Comparison of ENCODE assay signal across 9 cellular contexts in genomic region chrX:17032351-17032750, GRCh38.
DNase-seq lines count a peak whose midpoint lies in the region; ATAC-seq, FAIRE-seq and TF ChIP-seq lines count a peak whose summit lies in the region.
"Had no signal": no experiment of that assay in that cellular context is flagged by ENCODE, and none has a peak within 500 bp of the region (broad histone marks: within the 10 kb centered on the region; RNA-seq: fewer than 3 reads in every experiment).

No MANE protein-coding gene starts in this region.

- H3K36me3 ChIP-seq in muscle layer of duodenum (ENCODE audit: control insufficient read depth in 1 of 2, insufficient read depth in 2 of 2, low read length in 2 of 2) (no peaks in the 10 kb centered on the region), kidney (ENCODE audit: control insufficient read depth in 1 of 2, insufficient read depth in 2 of 2, low read length in 2 of 2) (peaks cover 0 to 12% of the 10 kb centered on the region in 2 donors)

- H3K9me3 Mint-ChIP-seq in stimulated activated memory B cell treated with anti-CD40 and anti-IgM and Interleukin-4, amounts not matched to agents 10 μg/mL and 1 μg/mL and 100 μg/mL, for 72 hours: no peaks in the 10 kb centered on the region
- H3K9me3 Mint-ChIP-seq: stimulated activated naive CD8-positive, alpha-beta T cell treated with anti-CD3 and anti-CD28 coated beads, Interleukin-15, Interleukin-2, amounts not matched to agents 100 ng/mL and 50 ng/mL, for 24 hours had no signal

- H3K9me3 ChIP-seq in muscle layer of duodenum (ENCODE audit: control insufficient read depth in 1 of 2, low read length in 2 of 2) (no peaks in the 10 kb centered on the region), kidney (ENCODE audit: control insufficient read depth in 1 of 2, low read length in 2 of 2) (no peaks in the 10 kb centered on the region)

- no peaks in the 10 kb centered on the region for H3K27me3 Mint-ChIP-seq in stimulated activated memory B cell treated with anti-CD40 and anti-IgM and Interleukin-4, amounts not matched to agents 10 μg/mL and 1 μg/mL and 100 μg/mL, for 72 hours
- H3K27me3 Mint-ChIP-seq: stimulated activated naive CD8-positive, alpha-beta T cell treated with anti-CD3 and anti-CD28 coated beads, Interleukin-15, Interleukin-2, amounts not matched to agents 100 ng/mL and 50 ng/mL, for 24 hours had no signal

- no peak overlapping the region for H3K4me3 Mint-ChIP-seq in stimulated activated memory B cell treated with anti-CD40 and anti-IgM and Interleukin-4, amounts not matched to agents 10 μg/mL and 1 μg/mL and 100 μg/mL, for 72 hours
- H3K4me3 Mint-ChIP-seq: stimulated activated naive CD8-positive, alpha-beta T cell treated with anti-CD3 and anti-CD28 coated beads, Interleukin-15, Interleukin-2, amounts not matched to agents 100 ng/mL and 50 ng/mL, for 24 hours had no signal

- no peak for ATAC-seq in stimulated activated memory B cell treated with anti-CD40 and anti-IgM and Interleukin-4, amounts not matched to agents 10 μg/mL and 1 μg/mL and 100 μg/mL, for 72 hours

- peak overlapping the region; percentile 13 for H3K27ac ChIP-seq in cingulate gyrus (ENCODE audit: low read depth, low read length)
- H3K27ac ChIP-seq in muscle layer of duodenum (ENCODE audit: low read length): peak overlapping the region; percentile 5
- H3K27ac ChIP-seq in kidney (ENCODE audit: low read depth in 2 of 2, low read length in 2 of 2): peak overlapping the region in 1 of 2 donors; percentile 43

- no peak for FAIRE-seq in kidney (lab: Jason Lieb, UNC)

- H3K4me1 ChIP-seq in muscle layer of duodenum (ENCODE audit: control insufficient read depth in 1 of 2, insufficient read depth in 2 of 2, low read length in 2 of 2) (peaks cover 0 to 18% of the 10 kb centered on the region in 2 donors), kidney (ENCODE audit: control insufficient read depth in 1 of 2, insufficient read depth in 1 of 2, low read depth in 1 of 2, low read length in 2 of 2) (no peaks in the 10 kb centered on the region)

- no peak overlapping the region for H3K9ac ChIP-seq in kidney (ENCODE audit: low read length in 2 of 2)

- H3K4me3 ChIP-seq in muscle layer of duodenum (ENCODE audit: low read depth in 1 of 2, low read length in 2 of 2): no peak overlapping the region
- no peak overlapping the region for H3K4me3 ChIP-seq in kidney (ENCODE audit: low read length in 2 of 2)

- no peaks in the 10 kb centered on the region for H3K27me3 ChIP-seq in muscle layer of duodenum (ENCODE audit: low read depth, low read length)

- TF ChIP-seq CTCF in kidney (IDR thresholded peaks at IDR 0.05; ENCODE audit: borderline replicate concordance, extremely low read depth, insufficient read depth): no peak

- DNase-seq in NCI-H82 (lab: John Stamatoyannopoulos, UW) (peak; percentile 68), kidney (no peak), ecto neural progenitor cell (ENCODE audit: low spot score) (no peak)
- no peak for DNase-seq in NK-92 treated with Interleukin-12 subunit alpha and Interleukin-12 subunit beta, amount 100 ng/mL, for 24 hours (lab: John Stamatoyannopoulos, UW)
- DNase-seq: NCI-H1694 treated with DMSO at 0.1 percent for 48 hours had no signal

- H3K36me3 Mint-ChIP-seq in stimulated activated memory B cell treated with anti-CD40 and anti-IgM and Interleukin-4, amounts not matched to agents 10 μg/mL and 1 μg/mL and 100 μg/mL, for 72 hours: peaks cover 19% of the 10 kb centered on the region

- intact Hi-C loops in kidney (cut with DNase I): no loop called here

- H3K4me1 Mint-ChIP-seq in stimulated activated memory B cell treated with anti-CD40 and anti-IgM and Interleukin-4, amounts not matched to agents 10 μg/mL and 1 μg/mL and 100 μg/mL, for 72 hours: peaks cover 10% of the 10 kb centered on the region

- no peak overlapping the region for H3K27ac Mint-ChIP-seq in stimulated activated memory B cell treated with anti-CD40 and anti-IgM and Interleukin-4, amounts not matched to agents 10 μg/mL and 1 μg/mL and 100 μg/mL, for 72 hours
- H3K27ac Mint-ChIP-seq: stimulated activated naive CD8-positive, alpha-beta T cell treated with anti-CD3 and anti-CD28 coated beads, Interleukin-15, Interleukin-2, amounts not matched to agents 100 ng/mL and 50 ng/mL, for 24 hours had no signal
